In the genomic region with DNA sequence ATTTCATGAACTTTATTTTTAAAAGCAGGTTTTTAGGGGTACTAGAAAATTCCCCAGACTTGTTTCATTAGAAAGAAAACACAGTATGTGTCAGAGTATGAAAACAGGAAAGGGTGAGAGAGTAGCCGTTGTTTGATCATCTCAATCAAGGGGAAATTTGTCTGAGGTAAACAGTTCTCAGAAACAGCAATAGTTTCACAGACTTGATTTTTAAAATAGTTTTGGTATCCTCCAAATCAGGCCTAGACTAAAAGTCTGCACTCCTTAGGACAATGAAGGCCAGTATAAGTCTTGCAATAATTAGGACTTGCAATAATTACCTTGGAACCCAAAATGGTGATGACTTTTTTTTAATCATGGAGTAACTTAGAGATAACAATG, we compare ENCODE assay signal across 11 cellular contexts.
DNase-seq lines count a peak whose midpoint lies in the region; ATAC-seq and TF ChIP-seq lines count a peak whose summit lies in the region.
"Had no signal": no experiment of that assay in that cellular context is flagged by ENCODE, and none has a peak within 500 bp of the region (broad histone marks: within the 10 kb centered on the region; RNA-seq: fewer than 3 reads in every experiment).

No MANE protein-coding gene starts in this region.

- peak; percentile 51 for ATAC-seq in GM21390 (IDR thresholded peaks at IDR 0.05; ENCODE audit: unreplicated experiment)

- intact Hi-C loops in esophagus muscularis mucosa (cut with DNase I) = no loop called here

- no peaks in the 10 kb centered on the region for H3K27me3 ChIP-seq in esophagus muscularis mucosa

- H3K36me3 ChIP-seq in KOPT-K1 (ENCODE audit: insufficient read depth, low read length) (no peaks in the 10 kb centered on the region), mesodermal cell (ENCODE audit: control insufficient read depth, insufficient read depth, low read length) (no peaks in the 10 kb centered on the region), esophagus muscularis mucosa (no peaks in the 10 kb centered on the region)
- H3K36me3 ChIP-seq: thoracic aorta had no signal

- DNase-seq in GM12865 (ENCODE audit: low read depth) (peak; percentile 73), DMS53 (lab: John Stamatoyannopoulos, UW) (no peak), ureter (ENCODE audit: low spot score) (no peak), esophagus muscularis mucosa (ENCODE audit: extremely low spot score) (no peak), NCI-H774 (lab: John Stamatoyannopoulos, UW) (no peak)
- DNase-seq: EL, NCI-H226 had no signal

- TF ChIP-seq CTCF in GM12865 (IDR thresholded peaks at IDR 0.05; ENCODE audit: insufficient read depth, low read depth, low read length, missing control alignments) (no peak), esophagus muscularis mucosa (IDR thresholded peaks at IDR 0.05) (no peak)

- H3K4me1 ChIP-seq in mesodermal cell (ENCODE audit: control insufficient read depth, insufficient read depth, low read length, poor library complexity, severe bottlenecking) = peaks cover 5% of the 10 kb centered on the region
- no peaks in the 10 kb centered on the region for H3K4me1 ChIP-seq in esophagus muscularis mucosa

- H3K9me3 ChIP-seq in KOPT-K1 (ENCODE audit: insufficient read depth, low read length, poor library complexity, severe bottlenecking) = no peaks in the 10 kb centered on the region
- no peaks in the 10 kb centered on the region for H3K9me3 ChIP-seq in mesodermal cell (ENCODE audit: control insufficient read depth, low read length)
- H3K9me3 ChIP-seq in esophagus muscularis mucosa = no peaks in the 10 kb centered on the region
- H3K9me3 ChIP-seq: thoracic aorta had no signal

- no peak for TF ChIP-seq EP300 in esophagus muscularis mucosa (IDR thresholded peaks at IDR 0.05)

- H3K27ac ChIP-seq in KOPT-K1 (ENCODE audit: low read depth, low read length, poor library complexity, severe bottlenecking) = peak overlapping the region; percentile 57
- peak overlapping the region; percentile 82 for H3K27ac ChIP-seq in mesodermal cell (ENCODE audit: low read depth, low read length, severe bottlenecking)
- no peak overlapping the region for H3K27ac ChIP-seq in esophagus muscularis mucosa (replicated peaks in 1 of 4)
- H3K27ac ChIP-seq: thoracic aorta had no signal

- TF ChIP-seq POLR2A in esophagus muscularis mucosa (IDR thresholded peaks at IDR 0.05; ENCODE audit: low read depth) = no peak

- peak overlapping the region; percentile 48 for H3K4me3 ChIP-seq in GM12865 (ENCODE audit: low read depth, low read length)
- H3K4me3 ChIP-seq in mesodermal cell (ENCODE audit: extremely low read depth, insufficient read depth, low read length, poor library complexity, severe bottlenecking) = no peak overlapping the region
- no peak overlapping the region for H3K4me3 ChIP-seq in esophagus muscularis mucosa
- H3K4me3 ChIP-seq: thoracic aorta had no signal

- WGBS in mesodermal cell (ENCODE audit: insufficient coverage in 2 of 2), 2 experiments = 100% methylated on average over 1 of the region's 1 CpG; no CpG with 5 or more reads in 1 of the 2 experiments
- 67% methylated on average over 1 of the region's 1 CpG for WGBS in esophagus muscularis mucosa

Comparison
In these comparisons a context has a peak if more than half of its experiments do, and no peak if none do; other contexts are left out.
1. H3K27ac ChIP-seq: peak in KOPT-K1 (single experiment) and mesodermal cell (single experiment); none in esophagus muscularis mucosa (0 of 4).